Comparison of ENCODE assay signal across 21 cellular contexts in genomic region chrX:34881671-34882070, GRCh38.
DNase-seq lines count a peak whose midpoint lies in the region; ATAC-seq, FAIRE-seq and TF ChIP-seq lines count a peak whose summit lies in the region.
"Had no signal": no experiment of that assay in that cellular context is flagged by ENCODE, and none has a peak within 500 bp of the region (broad histone marks: within the 10 kb centered on the region; RNA-seq: fewer than 3 reads in every experiment).

No MANE protein-coding gene starts in this region.

- TF ChIP-seq CTCF in A549 (IDR thresholded peaks at IDR 0.05) (no peak), epithelial cell of esophagus (IDR thresholded peaks at IDR 0.05; ENCODE audit: insufficient read depth, low read depth, low read length, missing control alignments) (no peak), keratinocyte (optimal IDR thresholded peaks at IDR 0.05 in 1 of 3, IDR thresholded peaks at IDR 0.05 in 1 of 3, conservative IDR thresholded peaks at IDR 0.05 in 1 of 3; ENCODE audit: extremely low read depth in 1 of 3, insufficient read depth in 2 of 3, low read length in 3 of 3) (no peak), prostate gland (IDR thresholded peaks at IDR 0.05) (no peak), mucosa of descending colon (IDR thresholded peaks at IDR 0.05) (no peak)

- H2AFZ ChIP-seq in keratinocyte (ENCODE audit: control insufficient read depth, low read length), result no peak overlapping the region
- H2AFZ ChIP-seq: GM23248 had no signal

- intact Hi-C loops in prostate gland (cut with DNase I) (no loop called here), mucosa of descending colon (cut with DNase I, micrococcal nuclease) (no loop called here)

- H3K4me1 ChIP-seq in A549 (peaks cover 54% of the 10 kb centered on the region), SJCRH30 (peaks cover 61% of the 10 kb centered on the region), keratinocyte (ENCODE audit: control insufficient read depth, extremely low read depth, insufficient read depth, low read length) (peaks cover 26% of the 10 kb centered on the region), prostate gland (replicated peaks) (no peaks in the 10 kb centered on the region), mucosa of descending colon (ENCODE audit: low read depth) (no peaks in the 10 kb centered on the region)

- FAIRE-seq in A549 (lab: Jason Lieb, UNC), result no peak
- peak; percentile 94 for FAIRE-seq in keratinocyte (lab: Jason Lieb, UNC)
- FAIRE-seq: GM12891, GM18507, H1 had no signal

- H3K4me2 ChIP-seq in A549 (no peak overlapping the region), keratinocyte (ENCODE audit: control insufficient read depth, extremely low read depth, insufficient read depth, low read depth, low read length) (peak overlapping the region; percentile 35)

- dilution Hi-C loops in keratinocyte (cut with MboI; ENCODE audit: extremely low pct_ligation_motif_present, low sequenced_read_pairs), result no loop called here

- no peak overlapping the region for H3K9ac ChIP-seq in keratinocyte (ENCODE audit: control insufficient read depth, extremely low read depth, insufficient read depth, low read length)
- H3K9ac ChIP-seq: GM23248 had no signal

- no peaks in the 10 kb centered on the region for H3K79me2 ChIP-seq in keratinocyte (ENCODE audit: control insufficient read depth, insufficient read depth, low read length)

- WGBS in A549 (ENCODE audit: missing lambda C conversion rate), result 92% methylated on average over 5 of the region's 5 CpGs
- 73% methylated on average over 5 of the region's 5 CpGs for WGBS in prostate gland

- no peaks in the 10 kb centered on the region for H4K20me1 ChIP-seq in keratinocyte (ENCODE audit: control insufficient read depth, extremely low read depth, insufficient read depth, low read length)

- no peak for TF ChIP-seq RAD21 in A549 (conservative IDR thresholded peaks at IDR 0.05 in 1 of 2, IDR thresholded peaks at IDR 0.05 in 1 of 2)

- H3K4me3 ChIP-seq in A549, result no peak overlapping the region
- no peak overlapping the region for H3K4me3 ChIP-seq in SJCRH30
- H3K4me3 ChIP-seq in epithelial cell of esophagus (ENCODE audit: low read length), result no peak overlapping the region
- no peak overlapping the region for H3K4me3 ChIP-seq in keratinocyte (ENCODE audit: control insufficient read depth in 2 of 3, extremely low read depth in 1 of 3, insufficient read depth in 2 of 3, low read depth in 1 of 3, low read length in 3 of 3)
- H3K4me3 ChIP-seq in prostate gland, result no peak overlapping the region
- H3K4me3 ChIP-seq in mucosa of descending colon, result no peak overlapping the region
- H3K4me3 ChIP-seq: GM23248 had no signal

- H3K9me1 ChIP-seq in keratinocyte (ENCODE audit: control insufficient read depth, extremely low read depth, insufficient read depth, low read length), result no peaks in the 10 kb centered on the region

- no peak for TF ChIP-seq EP300 in A549 (IDR thresholded peaks at IDR 0.05)

- ATAC-seq in A549 (no peak), mucosa of descending colon (no peak)

- CTCF ChIA-PET in A549 (lab: Yijun Ruan, JAX), result no interaction called here

- POLR2A ChIA-PET in A549 (lab: Yijun Ruan, JAX), result interaction anchor here (0.7 kb wide), 1 partner anchor 47 kb away, joined by 7 read pairs; no protein-coding TSS in a partner anchor

- H3K36me3 ChIP-seq in SJCRH30, result no peaks in the 10 kb centered on the region
- H3K36me3 ChIP-seq in keratinocyte (ENCODE audit: control insufficient read depth in 2 of 2, extremely low read depth in 1 of 2, insufficient read depth in 2 of 2, low read length in 2 of 2), result no peaks in the 10 kb centered on the region
- no peaks in the 10 kb centered on the region for H3K36me3 ChIP-seq in prostate gland
- H3K36me3 ChIP-seq in mucosa of descending colon (ENCODE audit: low read depth), result no peaks in the 10 kb centered on the region

- TF ChIP-seq POLR2A in A549 (IDR thresholded peaks at IDR 0.05; ENCODE audit: low read length) (no peak), prostate gland (IDR thresholded peaks at IDR 0.05) (no peak)

- H3K27me3 ChIP-seq in SJCRH30 (no peaks in the 10 kb centered on the region), keratinocyte (ENCODE audit: control insufficient read depth, extremely low read depth, insufficient read depth, low read length) (no peaks in the 10 kb centered on the region), prostate gland (replicated peaks; ENCODE audit: insufficient read depth) (no peaks in the 10 kb centered on the region)

- no peaks in the 10 kb centered on the region for H3K9me3 ChIP-seq in A549
- no peaks in the 10 kb centered on the region for H3K9me3 ChIP-seq in SJCRH30 (replicated peaks)
- no peaks in the 10 kb centered on the region for H3K9me3 ChIP-seq in keratinocyte (ENCODE audit: control insufficient read depth, low read depth, low read length)
- no peaks in the 10 kb centered on the region for H3K9me3 ChIP-seq in prostate gland
- no peaks in the 10 kb centered on the region for H3K9me3 ChIP-seq in mucosa of descending colon

- no peak for DNase-seq in A549 (ENCODE audit: low read depth in 1 of 2, low spot score in 1 of 2)
- DNase-seq in SJCRH30, result no peak
- DNase-seq in epithelial cell of esophagus (ENCODE audit: low read depth), result peak; percentile 70
- DNase-seq in keratinocyte (ENCODE audit: low read depth, low spot score), result no peak
- no peak for DNase-seq in prostate gland (ENCODE audit: low spot score)
- no peak for DNase-seq in mucosa of descending colon
- DNase-seq in activated CD4-positive, alpha-beta T cell treated with anti-CD3 and anti-CD28 coated beads for 1 hour, result no peak
- DNase-seq: 8988T; C1 segment of cervical spinal cord; Calu3; CD4-positive, alpha-beta memory T cell; COR-L47; DMS53; DMS79 treated with DMSO at 0.1 percent for 48 hours; GF-D8; GM23248; H7; HCEC 1CT had no signal

- H3K27ac ChIP-seq in A549, result peak overlapping the region; percentile 45 to 52; a peak in 3 of 6 replicates
- H3K27ac ChIP-seq in SJCRH30, result peak overlapping the region; percentile 99
- peak overlapping the region; percentile 33 for H3K27ac ChIP-seq in keratinocyte (ENCODE audit: control insufficient read depth, insufficient read depth, low read length)
- no peak overlapping the region for H3K27ac ChIP-seq in prostate gland

TF ChIP-seq in A549, 52 proteins besides CTCF, POLR2A, EP300 and RAD21 (continues in another document):
- TF ChIP-seq TFCP2L1 (CRISPR knock-in tag; IDR thresholded peaks at IDR 0.05) (no peak), CEBPB (IDR thresholded peaks at IDR 0.05) (no peak), MYC (IDR thresholded peaks at IDR 0.05; ENCODE audit: borderline replicate concordance, low read length) (no peak), SMC3 (IDR thresholded peaks at IDR 0.05) (no peak), PBX3 (IDR thresholded peaks at IDR 0.05) (no peak), EHF (CRISPR knock-in tag; IDR thresholded peaks at IDR 0.05) (no peak), RCOR1 (IDR thresholded peaks at IDR 0.05; ENCODE audit: low read depth, low read length) (no peak), TP53 (CRISPR knock-in tag; IDR thresholded peaks at IDR 0.05) (no peak), FOSB (CRISPR knock-in tag; IDR thresholded peaks at IDR 0.05) (no peak), PHF8 (IDR thresholded peaks at IDR 0.05; ENCODE audit: borderline replicate concordance, low read depth) (no peak), JUN (IDR thresholded peaks at IDR 0.05) (no peak), ESRRA (IDR thresholded peaks at IDR 0.05; ENCODE audit: borderline replicate concordance, low read length) (no peak), HEYL (CRISPR knock-in tag; IDR thresholded peaks at IDR 0.05) (no peak), NPAS2 (CRISPR knock-in tag; IDR thresholded peaks at IDR 0.05; ENCODE audit: borderline replicate concordance) (no peak), ZNF302 (CRISPR knock-in tag; IDR thresholded peaks at IDR 0.05) (no peak), KDM1A (IDR thresholded peaks at IDR 0.05; ENCODE audit: low read depth) (no peak), GATA3 (IDR thresholded peaks at IDR 0.05; ENCODE audit: borderline replicate concordance) (no peak)
- TF ChIP-seq, protein P1, sequence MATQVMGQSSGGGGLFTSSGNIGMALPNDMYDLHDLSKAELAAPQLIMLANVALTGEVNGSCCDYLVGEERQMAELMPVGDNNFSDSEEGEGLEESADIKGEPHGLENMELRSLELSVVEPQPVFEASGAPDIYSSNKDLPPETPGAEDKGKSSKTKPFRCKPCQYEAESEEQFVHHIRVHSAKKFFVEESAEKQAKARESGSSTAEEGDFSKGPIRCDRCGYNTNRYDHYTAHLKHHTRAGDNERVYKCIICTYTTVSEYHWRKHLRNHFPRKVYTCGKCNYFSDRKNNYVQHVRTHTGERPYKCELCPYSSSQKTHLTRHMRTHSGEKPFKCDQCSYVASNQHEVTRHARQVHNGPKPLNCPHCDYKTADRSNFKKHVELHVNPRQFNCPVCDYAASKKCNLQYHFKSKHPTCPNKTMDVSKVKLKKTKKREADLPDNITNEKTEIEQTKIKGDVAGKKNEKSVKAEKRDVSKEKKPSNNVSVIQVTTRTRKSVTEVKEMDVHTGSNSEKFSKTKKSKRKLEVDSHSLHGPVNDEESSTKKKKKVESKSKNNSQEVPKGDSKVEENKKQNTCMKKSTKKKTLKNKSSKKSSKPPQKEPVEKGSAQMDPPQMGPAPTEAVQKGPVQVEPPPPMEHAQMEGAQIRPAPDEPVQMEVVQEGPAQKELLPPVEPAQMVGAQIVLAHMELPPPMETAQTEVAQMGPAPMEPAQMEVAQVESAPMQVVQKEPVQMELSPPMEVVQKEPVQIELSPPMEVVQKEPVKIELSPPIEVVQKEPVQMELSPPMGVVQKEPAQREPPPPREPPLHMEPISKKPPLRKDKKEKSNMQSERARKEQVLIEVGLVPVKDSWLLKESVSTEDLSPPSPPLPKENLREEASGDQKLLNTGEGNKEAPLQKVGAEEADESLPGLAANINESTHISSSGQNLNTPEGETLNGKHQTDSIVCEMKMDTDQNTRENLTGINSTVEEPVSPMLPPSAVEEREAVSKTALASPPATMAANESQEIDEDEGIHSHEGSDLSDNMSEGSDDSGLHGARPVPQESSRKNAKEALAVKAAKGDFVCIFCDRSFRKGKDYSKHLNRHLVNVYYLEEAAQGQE (IDR thresholded peaks at IDR 0.05), result no peak
- TF ChIP-seq, protein P2, sequence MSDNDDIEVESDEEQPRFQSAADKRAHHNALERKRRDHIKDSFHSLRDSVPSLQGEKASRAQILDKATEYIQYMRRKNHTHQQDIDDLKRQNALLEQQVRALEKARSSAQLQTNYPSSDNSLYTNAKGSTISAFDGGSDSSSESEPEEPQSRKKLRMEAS (IDR thresholded peaks at IDR 0.05), result no peak

Comparison
In these comparisons a context has a peak if more than half of its experiments do, and no peak if none do; other contexts are left out.
1. H3K27ac ChIP-seq: peak in A549 (2 of 2), SJCRH30 (single experiment) and keratinocyte (single experiment); none in prostate gland (0 of 2).